Comparison of ENCODE assay signal across 36 cellular contexts in the genomic region with DNA sequence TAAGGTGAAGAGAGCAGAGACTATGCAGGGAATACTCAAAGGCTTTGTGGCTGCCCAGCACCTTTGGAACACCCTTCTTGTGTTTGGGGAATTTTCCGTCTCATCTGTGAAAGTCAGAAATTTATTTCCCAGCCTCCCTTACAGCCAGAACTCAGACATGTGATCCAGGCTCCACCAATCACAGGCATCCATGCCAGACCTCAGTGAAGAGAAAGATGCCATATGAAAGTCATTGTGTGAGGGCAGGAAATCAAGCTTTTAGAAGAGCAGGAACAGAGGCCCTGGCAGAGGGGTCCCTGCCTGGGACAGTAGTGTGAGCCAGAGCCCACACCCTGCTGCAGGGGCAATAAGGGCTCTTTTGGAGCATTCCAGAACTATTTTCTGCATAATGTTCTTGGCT. TPM values are rescaled to one million over a fixed set of nuclear protein-coding genes. Genes with fewer than 3 reads are reported as not detected.
"Had no signal": no experiment of that assay in that cellular context is flagged by ENCODE, and none has a peak within 500 bp of the region (broad histone marks: within the 10 kb centered on the region; RNA-seq: fewer than 3 reads in every experiment).

No MANE protein-coding gene starts in this region.

- H3K4me3 Mint-ChIP-seq: activated B cell treated with CpG ODN at 0.5 μM for 24 hours; activated naive CD8-positive, alpha-beta T cell; activated T-cell treated with anti-CD3 and anti-CD28 coated beads, Interleukin-2, amount 50 U/mL, for 72 hours; immature natural killer cell; mesothelial cell of epicardium; naive thymus-derived CD4-positive, alpha-beta T cell; stimulated activated naive B cell treated with anti-CD40 and anti-IgM and Interleukin-4, amounts not matched to agents 10 μg/mL and 1 μg/mL and 100 μg/mL, for 72 hours; T-helper 2 cell treated with Interferon-gamma antibody and Interleukin-4, amounts not matched to agents 5 μg/mL and 100 μg/mL, for 36 hours had no signal

- H3K36me3 ChIP-seq: cardiac muscle cell, gastroesophageal sphincter, right atrium auricular region, stomach, thyroid gland, upper lobe of right lung had no signal

- H3K27ac ChIP-seq: body of pancreas, cardiac muscle cell, coronary artery, gastroesophageal sphincter, right atrium auricular region, stomach, thyroid gland, upper lobe of right lung had no signal

- H3K36me3 Mint-ChIP-seq: activated naive CD8-positive, alpha-beta T cell; immature natural killer cell; mesothelial cell of epicardium; stimulated activated naive B cell treated with anti-CD40 and anti-IgM and Interleukin-4, amounts not matched to agents 10 μg/mL and 1 μg/mL and 100 μg/mL, for 72 hours had no signal

- H3K4me3 ChIP-seq: body of pancreas, cardiac muscle cell, coronary artery, gastroesophageal sphincter, right atrium auricular region, stomach, thyroid gland, upper lobe of right lung had no signal

- H3K9me3 Mint-ChIP-seq: activated B cell treated with CpG ODN at 0.5 μM for 24 hours; activated T-cell treated with anti-CD3 and anti-CD28 coated beads, Interleukin-2, amount 50 U/mL, for 72 hours; immature natural killer cell; mesothelial cell of epicardium; naive thymus-derived CD4-positive, alpha-beta T cell; neural crest cell; stimulated activated naive B cell treated with anti-CD40 and anti-IgM and Interleukin-4, amounts not matched to agents 10 μg/mL and 1 μg/mL and 100 μg/mL, for 72 hours; T-helper 2 cell treated with Interferon-gamma antibody and Interleukin-4, amounts not matched to agents 5 μg/mL and 100 μg/mL, for 36 hours had no signal

- H3K9me3 ChIP-seq: body of pancreas, gastroesophageal sphincter, right atrium auricular region, stomach, thyroid gland, upper lobe of right lung had no signal

- H3K4me1 Mint-ChIP-seq: activated B cell treated with CpG ODN at 0.5 μM for 24 hours; immature natural killer cell; stimulated activated naive B cell treated with anti-CD40 and anti-IgM and Interleukin-4, amounts not matched to agents 10 μg/mL and 1 μg/mL and 100 μg/mL, for 72 hours had no signal

- ATAC-seq: activated T-cell treated with anti-CD3 and anti-CD28 coated beads, Interleukin-2, amount 50 U/mL, for 72 hours; body of pancreas; gastroesophageal sphincter; left colon; naive thymus-derived CD4-positive, alpha-beta T cell; stimulated activated naive B cell treated with anti-CD40 and anti-IgM and Interleukin-4, amounts not matched to agents 10 μg/mL and 1 μg/mL and 100 μg/mL, for 72 hours; upper lobe of right lung had no signal

- H3K4me1 ChIP-seq: body of pancreas, gastroesophageal sphincter, right atrium auricular region, stomach, thyroid gland, upper lobe of right lung had no signal

- DNase-seq: activated B cell treated with CpG ODN at 0.5 μM for 24 hours; activated CD4-positive, alpha-beta T cell treated with anti-CD3 and anti-CD28 coated beads, Interleukin-2, amount 50 U/mL, for 1 hour; activated effector memory CD4-positive, alpha-beta T cell treated with Interleukin-2 at 50 U/mL for 16 hours; activated naive CD4-positive, alpha-beta T cell treated with Interleukin-2 at 50 U/mL for 16 hours; activated T-cell treated with anti-CD3 and anti-CD28 coated beads for 4 hours; activated T-cell treated with anti-CD3 and anti-CD28 coated beads, Interleukin-2, amount 50 U/mL, for 72 hours; aorta; body of pancreas; dorsolateral prefrontal cortex; effector memory CD4-positive, alpha-beta T cell; immature natural killer cell; kidney; left colon; mammary epithelial cell; naive thymus-derived CD4-positive, alpha-beta T cell; stimulated activated CD4-positive, alpha-beta T cell treated with anti-CD3 and anti-CD28 coated beads, Interleukin-15, amount 100 ng/mL, for 24 hours; stimulated activated CD4-positive, alpha-beta T cell treated with anti-CD3 and anti-CD28 coated beads, Interleukin-2, amount 100 ng/mL, for 24 hours; stimulated activated naive B cell treated with anti-CD40 and anti-IgM and Interleukin-4, amounts not matched to agents 10 μg/mL and 1 μg/mL and 100 μg/mL, for 72 hours; stomach; thyroid gland; upper lobe of right lung had no signal

- H3K27ac Mint-ChIP-seq: activated B cell treated with CpG ODN at 0.5 μM for 24 hours; activated naive CD8-positive, alpha-beta T cell; activated T-cell treated with anti-CD3 and anti-CD28 coated beads, Interleukin-2, amount 50 U/mL, for 72 hours; immature natural killer cell; naive thymus-derived CD4-positive, alpha-beta T cell; stimulated activated naive B cell treated with anti-CD40 and anti-IgM and Interleukin-4, amounts not matched to agents 10 μg/mL and 1 μg/mL and 100 μg/mL, for 72 hours; T-helper 2 cell treated with Interferon-gamma antibody and Interleukin-4, amounts not matched to agents 5 μg/mL and 100 μg/mL, for 36 hours had no signal

- H3K27me3 ChIP-seq: body of pancreas, cardiac muscle cell, dorsolateral prefrontal cortex, gastroesophageal sphincter, right atrium auricular region, stomach, thyroid gland, upper lobe of right lung had no signal

- H3K27me3 Mint-ChIP-seq: stimulated activated naive B cell treated with anti-CD40 and anti-IgM and Interleukin-4, amounts not matched to agents 10 μg/mL and 1 μg/mL and 100 μg/mL, for 72 hours had no signal

RNA-seq across cellular contexts. Expression of gene CCDC70, which starts 12.1 kb away (rescaled TPM):
- total RNA-seq: activated B cell treated with CpG ODN at 0.5 μM for 24 hours; aorta; body of pancreas; cardiac muscle cell; cerebellum; dorsolateral prefrontal cortex; epithelial cell of proximal tubule; fibroblast of lung; fibroblast of villous mesenchyme; gastroesophageal sphincter; kidney; left colon; liver; mammary epithelial cell; mesothelial cell of epicardium; naive thymus-derived CD4-positive, alpha-beta T cell; neural crest cell; omental fat pad; pulmonary artery endothelial cell; right atrium auricular region; stomach; upper lobe of right lung had no signal

RNA-seq across cellular contexts. Expression of gene TMEM272, which starts 28.9 kb away (rescaled TPM):
- total RNA-seq: activated B cell treated with CpG ODN at 0.5 μM for 24 hours, body of pancreas, epithelial cell of proximal tubule, fibroblast of lung, fibroblast of villous mesenchyme, mammary epithelial cell, pulmonary artery endothelial cell, thyroid gland, upper lobe of right lung had no signal
